Comparison of ENCODE assay signal across 17 cellular contexts in the genomic region with DNA sequence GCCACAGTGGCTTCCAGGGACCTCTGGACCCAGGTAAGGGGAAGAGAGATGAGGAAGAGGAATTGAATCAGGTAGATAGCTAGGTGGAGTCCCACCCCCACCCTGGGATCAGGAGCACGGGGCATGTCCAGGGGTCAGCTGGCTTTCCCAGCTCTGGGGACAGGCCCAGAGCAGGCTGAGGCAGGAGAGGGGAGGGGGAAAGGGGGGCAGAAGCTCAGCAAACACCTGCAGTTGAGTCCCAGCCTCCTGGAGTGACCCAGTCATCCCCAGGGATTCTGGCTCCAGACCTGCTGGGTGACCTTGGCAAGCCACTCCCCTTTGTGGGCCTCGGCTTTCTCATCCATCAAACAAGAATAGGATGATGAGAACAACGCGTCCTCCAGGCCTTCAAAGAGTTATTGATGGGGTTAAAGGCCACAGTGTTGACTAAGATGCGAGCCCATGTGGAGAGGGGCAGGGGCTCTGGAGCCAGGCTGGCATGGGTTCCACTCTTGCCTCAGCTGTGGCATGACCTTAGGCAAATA. TPM values are rescaled to one million over a fixed set of nuclear protein-coding genes. Genes with fewer than 3 reads are reported as not detected.
DNase-seq lines count a peak whose midpoint lies in the region; ATAC-seq, FAIRE-seq and TF ChIP-seq lines count a peak whose summit lies in the region.
"Had no signal": no experiment of that assay in that cellular context is flagged by ENCODE, and none has a peak within 500 bp of the region (broad histone marks: within the 10 kb centered on the region; RNA-seq: fewer than 3 reads in every experiment).

No MANE protein-coding gene starts in this region.

- H3K36me3 ChIP-seq in pancreas (no peaks in the 10 kb centered on the region), A673 (ENCODE audit: insufficient read depth, low read length, poor library complexity, severe bottlenecking) (no peaks in the 10 kb centered on the region)
- H3K36me3 ChIP-seq: cardiac muscle cell, SJCRH30 had no signal

- BruUV-seq in A673 (replicated peaks; lab: Mats Ljungman, UMichigan): no TSS peak

- H3K4me3 ChIP-seq in right cardiac atrium (ENCODE audit: low read length) (no peak overlapping the region), pancreas (no peak overlapping the region), A673 (ENCODE audit: low read depth, low read length, poor library complexity, severe bottlenecking) (no peak overlapping the region)
- H3K4me3 ChIP-seq: cardiac muscle cell, SJCRH30 had no signal

- no peak overlapping the region for H3K27ac ChIP-seq in CD4-positive, alpha-beta T cell (ENCODE audit: low read depth, low read length)
- H3K27ac ChIP-seq in right cardiac atrium (ENCODE audit: low read length) (peak overlapping the region; percentile 47), pancreas (peak overlapping the region; percentile 66 to 93 (median 72)), A673 (ENCODE audit: low read depth, low read length, poor library complexity, severe bottlenecking) (no peak overlapping the region)
- H3K27ac ChIP-seq: cardiac muscle cell, SJCRH30 had no signal

- no peak overlapping the region for H3K27ac Mint-ChIP-seq in CD4-positive, alpha-beta T cell
- no peak overlapping the region for H3K27ac Mint-ChIP-seq in natural killer cell
- H3K27ac Mint-ChIP-seq: activated naive CD8-positive, alpha-beta T cell had no signal

- no peak for DNase-seq in CD4-positive, alpha-beta T cell
- DNase-seq in NCI-H510A (lab: John Stamatoyannopoulos, UW) (peak; percentile 26), right cardiac atrium (peak in 1 of 3 donors; percentile 26), pancreas (peak in 5 of 6 donors; percentile 87 to 90 (median 89)), A673 (ENCODE audit: low spot score) (no peak), KG1 (lab: John Stamatoyannopoulos, UW) (no peak), activated gamma-delta T cell treated with Interleukin-2 at 50 U/mL for 16 hours (no peak), natural killer cell (no peak)
- DNase-seq: activated CD4-positive, alpha-beta T cell treated with anti-CD3 and anti-CD28 coated beads for 4 hours; NCI-H1048; NCI-H2171 treated with DMSO at 0.1 percent for 48 hours; SJCRH30; stimulated activated CD4-positive, alpha-beta T cell treated with anti-CD3 and anti-CD28 coated beads, Interleukin-12 subunit alpha, Interleukin-12 subunit beta, amount 100 ng/mL, for 4 hours; stimulated activated naive CD8-positive, alpha-beta T cell treated with anti-CD3 and anti-CD28 coated beads, Interleukin-15, amount 100 ng/mL, for 72 hours had no signal

- H3K4me1 ChIP-seq in right cardiac atrium (ENCODE audit: control insufficient read depth, insufficient read depth, low read length): peaks cover 16% of the 10 kb centered on the region
- peaks cover 47 to 78% (median 61%) of the 10 kb centered on the region in 3 donors for H3K4me1 ChIP-seq in pancreas
- peaks cover 23% of the 10 kb centered on the region for H3K4me1 ChIP-seq in A673 (ENCODE audit: insufficient read depth, low read length, poor library complexity, severe bottlenecking)

- no peak for ATAC-seq in CD4-positive, alpha-beta T cell (ENCODE audit: poor library complexity)
- ATAC-seq in right cardiac atrium: no peak
- ATAC-seq in pancreas: peak; percentile 52 to 64 (median 60)
- no peak for ATAC-seq in natural killer cell
- ATAC-seq: stimulated activated naive CD8-positive, alpha-beta T cell treated with anti-CD3 and anti-CD28 coated beads, Interleukin-15, amount 100 ng/mL, for 72 hours had no signal

- WGBS in right cardiac atrium: 73% methylated on average over 5 of the region's 5 CpGs
- 10 to 12% methylated on average over 5 of the region's 5 CpGs for WGBS in pancreas, 2 donors

- peaks cover 22% of the 10 kb centered on the region for H3K4me1 Mint-ChIP-seq in CD4-positive, alpha-beta T cell (ENCODE audit: low read depth)
- H3K4me1 Mint-ChIP-seq in natural killer cell: peaks cover 27 to 35% of the 10 kb centered on the region in 2 donors

- H3K4me3 Mint-ChIP-seq in CD4-positive, alpha-beta T cell: peak overlapping the region; percentile 42
- H3K4me3 Mint-ChIP-seq in natural killer cell: no peak overlapping the region
- H3K4me3 Mint-ChIP-seq: activated naive CD8-positive, alpha-beta T cell; IgD-negative memory B cell; stimulated activated naive CD8-positive, alpha-beta T cell treated with anti-CD3 and anti-CD28 coated beads, Interleukin-15, amount 100 ng/mL, for 72 hours had no signal

- no peaks in the 10 kb centered on the region for H3K9me3 Mint-ChIP-seq in CD4-positive, alpha-beta T cell
- H3K9me3 Mint-ChIP-seq in natural killer cell: no peaks in the 10 kb centered on the region
- H3K9me3 Mint-ChIP-seq: IgD-negative memory B cell; stimulated activated naive CD8-positive, alpha-beta T cell treated with anti-CD3 and anti-CD28 coated beads, Interleukin-15, amount 100 ng/mL, for 72 hours had no signal

- intact Hi-C loops in CD4-positive, alpha-beta T cell (cut with DNase I, micrococcal nuclease): no loop called here
- intact Hi-C loops in right cardiac atrium (cut with DNase I): no loop called here
- intact Hi-C loops in pancreas (cut with DNase I): no loop called here
- intact Hi-C loops in A673 (cut with micrococcal nuclease; ENCODE audit: unreplicated experiment): no loop called here
- intact Hi-C loops in natural killer cell (cut with micrococcal nuclease): no loop called here

- no peaks in the 10 kb centered on the region for H3K27me3 ChIP-seq in CD4-positive, alpha-beta T cell (ENCODE audit: control insufficient read depth, insufficient read depth, low read length)
- no peaks in the 10 kb centered on the region for H3K27me3 ChIP-seq in right cardiac atrium (ENCODE audit: control insufficient read depth, insufficient read depth)
- H3K27me3 ChIP-seq in pancreas: no peaks in the 10 kb centered on the region
- H3K27me3 ChIP-seq in A673 (replicated peaks; ENCODE audit: insufficient read depth, low read depth, low read length, poor library complexity): no peaks in the 10 kb centered on the region
- H3K27me3 ChIP-seq: cardiac muscle cell, SJCRH30 had no signal

- POLR2A ChIA-PET in CD4-positive, alpha-beta T cell (lab: Charles Lee): interaction anchor here (0.8 kb wide), 1 partner anchor 15 kb away, joined by 4 read pairs; no protein-coding TSS in a partner anchor
- POLR2A ChIA-PET in A673 (lab: Charles Lee; ENCODE audit: low non-redundant PET): no interaction called here

- no peak for TF ChIP-seq CTCF in CD4-positive, alpha-beta T cell (IDR thresholded peaks at IDR 0.05)
- TF ChIP-seq CTCF in pancreas (IDR thresholded peaks at IDR 0.05): no peak
- TF ChIP-seq CTCF in A673 (conservative IDR thresholded peaks at IDR 0.05; ENCODE audit: low read depth, low read length): no peak
- TF ChIP-seq CTCF in natural killer cell (IDR thresholded peaks at IDR 0.05): no peak

- FAIRE-seq in pancreas (lab: Jason Lieb, UNC): no peak

- H3K27me3 Mint-ChIP-seq in CD4-positive, alpha-beta T cell: no peaks in the 10 kb centered on the region
- H3K27me3 Mint-ChIP-seq in natural killer cell (ENCODE audit: low read depth in 2 of 2): peaks cover 0 to 5% of the 10 kb centered on the region in 2 donors
- H3K27me3 Mint-ChIP-seq: activated naive CD8-positive, alpha-beta T cell; IgD-negative memory B cell had no signal

- H3K9me3 ChIP-seq in CD4-positive, alpha-beta T cell (ENCODE audit: control insufficient read depth, low read length): no peaks in the 10 kb centered on the region
- H3K9me3 ChIP-seq in right cardiac atrium (ENCODE audit: control insufficient read depth, low read length) (no peaks in the 10 kb centered on the region), pancreas (no peaks in the 10 kb centered on the region), A673 (ENCODE audit: low read depth, low read length, poor library complexity, severe bottlenecking) (no peaks in the 10 kb centered on the region)
- H3K9me3 ChIP-seq: SJCRH30 had no signal

- CTCF ChIA-PET in CD4-positive, alpha-beta T cell (lab: Charles Lee): interaction anchor here (1.6 kb wide), 1 partner anchor 53 kb away, joined by 5 read pairs; no protein-coding TSS in a partner anchor
- CTCF ChIA-PET in A673 (lab: Charles Lee): no interaction called here

- H3K36me3 Mint-ChIP-seq in CD4-positive, alpha-beta T cell (ENCODE audit: low read depth): no peaks in the 10 kb centered on the region
- no peaks in the 10 kb centered on the region for H3K36me3 Mint-ChIP-seq in natural killer cell
- H3K36me3 Mint-ChIP-seq: activated naive CD8-positive, alpha-beta T cell had no signal

RNA-seq across cellular contexts. Expression of gene STARD10, which starts 16.0 kb away (rescaled TPM):
- 10 to 100 TPM; 10.5 to 12.9 TPM for total RNA-seq in CD4-positive, alpha-beta T cell
- total RNA-seq in right cardiac atrium: 100 to 1,000 TPM in 2 of 4 donors, 10 to 100 TPM in 2; 88.9 to 127 (median 106) TPM
- 228 TPM for polyA plus RNA-seq in right cardiac atrium
- total RNA-seq in pancreas: 100 to 1,000 TPM in 5 of 6 donors, 10 to 100 TPM in 1; 99.5 to 187 (median 153) TPM
- polyA plus RNA-seq in pancreas: 100 to 1,000 TPM; 201 to 366 TPM
- total RNA-seq in A673 (2021): 16.9 and 18.3 TPM in 2 replicates
- 10 to 100 TPM; 10.9 to 17.3 (median 11.7) TPM for total RNA-seq in natural killer cell

RNA-seq across cellular contexts. Expression of gene ARAP1, which starts 25.6 kb away (rescaled TPM):
- 10 to 100 TPM; 65.7 to 69.8 TPM for total RNA-seq in CD4-positive, alpha-beta T cell
- total RNA-seq in right cardiac atrium: 10 to 100 TPM; 51.8 to 62.5 (median 59.5) TPM
- polyA plus RNA-seq in right cardiac atrium: 41.2 TPM
- 10 to 100 TPM; 21.5 to 72.0 (median 34.4) TPM for total RNA-seq in pancreas
- 10 to 100 TPM; 69.1 to 73.5 TPM for polyA plus RNA-seq in pancreas
- total RNA-seq in A673 (2021): 66.1 and 68.4 TPM in 2 replicates
- 100 to 1,000 TPM; 293 to 327 (median 296) TPM for total RNA-seq in natural killer cell

RNA-seq across cellular contexts. Expression of gene ATG16L2, which starts 36.4 kb away (rescaled TPM):
- total RNA-seq in CD4-positive, alpha-beta T cell: 10 to 100 TPM; 58.3 to 61.6 TPM
- 10 to 100 TPM; 11.9 to 23.9 (median 19.1) TPM for total RNA-seq in right cardiac atrium
- polyA plus RNA-seq in right cardiac atrium: 19.1 TPM
- total RNA-seq in pancreas: 10 to 100 TPM in 5 of 6 donors, 1 to 10 TPM in 1; 4.5 to 31.7 (median 11.6) TPM
- 10 to 100 TPM; 67.5 to 75.7 TPM for polyA plus RNA-seq in pancreas
- total RNA-seq in A673 (2021): 8.6 and 11.7 TPM in 2 replicates
- total RNA-seq in natural killer cell: 100 to 1,000 TPM; 172 to 190 (median 179) TPM

Comparison
In these comparisons a context has a peak if more than half of its experiments do, and no peak if none do; other contexts are left out.
1. ATAC-seq: peak in pancreas (4 of 4); none in CD4-positive, alpha-beta T cell (single experiment), right cardiac atrium (0 of 2) and natural killer cell (0 of 3).
2. DNase-seq: peak in NCI-H510A (single experiment) and pancreas (5 of 6); none in CD4-positive, alpha-beta T cell (0 of 10), A673 (single experiment), KG1 (single experiment), activated gamma-delta T cell treated with Interleukin-2 at 50 U/mL for 16 hours (single experiment) and natural killer cell (single experiment).
3. H3K27ac ChIP-seq: peak in right cardiac atrium (single experiment) and pancreas (4 of 4); none in CD4-positive, alpha-beta T cell (single experiment) and A673 (single experiment).